ENCODE assay signal across 23 cellular contexts in the genomic region with DNA sequence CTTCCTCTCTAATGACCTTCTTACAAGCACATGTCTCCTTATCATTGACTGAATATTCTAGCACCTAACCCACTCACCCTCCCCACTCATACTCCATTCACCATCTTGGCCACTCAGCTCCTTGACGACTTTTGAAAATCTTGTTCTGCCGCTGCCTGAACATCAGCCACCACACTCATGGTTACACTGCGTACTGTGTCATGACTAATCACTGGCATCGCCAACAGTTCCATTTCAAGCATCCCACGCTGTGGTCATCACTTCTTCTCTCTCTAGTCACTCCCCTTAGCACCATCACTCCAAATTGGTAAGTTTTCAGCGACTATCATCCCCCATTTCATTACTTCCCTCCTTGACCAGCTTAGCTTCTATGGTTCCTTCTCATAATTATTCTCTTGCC.
DNase-seq lines count a peak whose midpoint lies in the region; ATAC-seq, FAIRE-seq and TF ChIP-seq lines count a peak whose summit lies in the region.
"Had no signal": no experiment of that assay in that cellular context is flagged by ENCODE, and none has a peak within 500 bp of the region (broad histone marks: within the 10 kb centered on the region; RNA-seq: fewer than 3 reads in every experiment).

No MANE protein-coding gene starts in this region.

- DNase-seq in bronchial epithelial cell (ENCODE audit: low read depth) (no peak), inferior parietal cortex (ENCODE audit: extremely low spot score) (peak; percentile 47), occipital lobe (lab: John Stamatoyannopoulos, UW) (peak; percentile 31), HUDEP-2 (lab: John Stamatoyannopoulos, UW; ENCODE audit: unreplicated experiment in 76 of 76) (no peak), upper lobe of left lung (no peak), AG08395 (ENCODE audit: low spot score) (no peak)
- DNase-seq: 8988T; ACHN; C1 segment of cervical spinal cord; Calu3; CD4-positive, alpha-beta memory T cell; COR-L47; DMS53; DMS79 treated with DMSO at 0.1 percent for 48 hours; GF-D8; GM23248; H7; HCEC 1CT had no signal

- peaks cover 0 to 6% (median 0%) of the 10 kb centered on the region in 4 donors for H3K4me1 ChIP-seq in upper lobe of left lung

- H3K4me3 ChIP-seq in bronchial epithelial cell (ENCODE audit: low read depth, low read length): no peak overlapping the region
- H3K4me3 ChIP-seq in upper lobe of left lung: no peak overlapping the region
- H3K4me3 ChIP-seq: A549, GM23248 had no signal

- H3K36me3 ChIP-seq in bronchial epithelial cell (ENCODE audit: control insufficient read depth, insufficient read depth, low read length) (no peaks in the 10 kb centered on the region), upper lobe of left lung (no peaks in the 10 kb centered on the region)

- TF ChIP-seq CTCF in bronchial epithelial cell (IDR thresholded peaks at IDR 0.05; ENCODE audit: insufficient read depth, low read length, severe bottlenecking): no peak
- TF ChIP-seq CTCF in upper lobe of left lung (IDR thresholded peaks at IDR 0.05): no peak

- no peak overlapping the region for H3K27ac ChIP-seq in upper lobe of left lung
- H3K27ac ChIP-seq: A549, GM23248 had no signal

- no peak for TF ChIP-seq EP300 in upper lobe of left lung (IDR thresholded peaks at IDR 0.05)

- no peak for TF ChIP-seq POLR2A in upper lobe of left lung (IDR thresholded peaks at IDR 0.05)

- no peak for ATAC-seq in GM21576 (IDR thresholded peaks at IDR 0.05; ENCODE audit: unreplicated experiment)
- no peak for ATAC-seq in upper lobe of left lung (ENCODE audit: low FRiP score in 2 of 2)
- ATAC-seq: A549 had no signal

- peak; percentile 60 for FAIRE-seq in bronchial epithelial cell (lab: Jason Lieb, UNC)
- FAIRE-seq: A549, GM12891, GM18507, H1 had no signal

- no peaks in the 10 kb centered on the region for H3K9me3 ChIP-seq in upper lobe of left lung
- H3K9me3 ChIP-seq: A549 had no signal

- H3K27me3 ChIP-seq in bronchial epithelial cell (ENCODE audit: control insufficient read depth, insufficient read depth, low read length) (no peaks in the 10 kb centered on the region), upper lobe of left lung (no peaks in the 10 kb centered on the region)

- WGBS in upper lobe of left lung, 2 donors: 81 to 82% methylated on average over 6 of the region's 6 CpGs

Comparison
In these comparisons a context has a peak if more than half of its experiments do, and no peak if none do; other contexts are left out.
1. DNase-seq: peak in inferior parietal cortex (single experiment) and occipital lobe (single experiment); none in bronchial epithelial cell (single experiment), HUDEP-2 (0 of 76), upper lobe of left lung (0 of 2) and AG08395 (single experiment).